36 cellular contexts compared by ENCODE assay signal in genomic region chr13:28131646-28132045, GRCh38. TPM values are rescaled to one million over a fixed set of nuclear protein-coding genes. Genes with fewer than 3 reads are reported as not detected.
"Had no signal": no experiment of that assay in that cellular context is flagged by ENCODE, and none has a peak within 500 bp of the region (broad histone marks: within the 10 kb centered on the region; RNA-seq: fewer than 3 reads in every experiment).

No MANE protein-coding gene starts in this region.

- H3K9me3 ChIP-seq: adrenal gland, ascending aorta, body of pancreas, breast epithelium had no signal

- H3K4me1 ChIP-seq: adrenal gland, ascending aorta, breast epithelium had no signal

- H3K4me3 ChIP-seq: adrenal gland, ascending aorta, body of pancreas, breast epithelium, cardiac muscle cell had no signal

- H3K27ac ChIP-seq: adrenal gland, ascending aorta, body of pancreas, brain microvascular endothelial cell, breast epithelium, cardiac muscle cell had no signal

- H3K36me3 ChIP-seq: adrenal gland, ascending aorta, brain microvascular endothelial cell, breast epithelium, cardiac muscle cell had no signal

- H3K27me3 ChIP-seq: adrenal gland, ascending aorta, body of pancreas, brain microvascular endothelial cell, breast epithelium, cardiac muscle cell had no signal

- ATAC-seq: activated naive CD4-positive, alpha-beta T cell treated with anti-CD3 and anti-CD28 coated beads, Interleukin-2, amount 50 U/mL, for 72 hours; activated naive CD8-positive, alpha-beta T cell treated with anti-CD3 and anti-CD28 coated beads, Interleukin-2, amount 50 U/mL, for 24 hours; activated T-cell treated with anti-CD3 and anti-CD28 coated beads, Interleukin-2, amount 50 U/mL, for 4 hours; activated T-cell treated with anti-CD3 and anti-CD28 coated beads, Interleukin-2, amount 50 U/mL, for 72 hours; activated T-helper 17 cell treated with anti-CD3 and anti-CD28 coated beads, Interleukin-2, amount 50 U/mL, for 72 hours; body of pancreas had no signal

- DNase-seq: activated effector memory CD4-positive, alpha-beta T cell treated with anti-CD3 and anti-CD28 coated beads, Interleukin-2, amount 50 U/mL, for 16 hours; activated effector memory CD4-positive, alpha-beta T cell treated with Interleukin-2 at 50 U/mL for 16 hours; activated gamma-delta T cell; activated gamma-delta T cell treated with Interleukin-2 at 50 U/mL for 16 hours; activated naive CD4-positive, alpha-beta T cell; activated naive CD4-positive, alpha-beta T cell treated with anti-CD3 and anti-CD28 coated beads for 36 hours; activated naive CD4-positive, alpha-beta T cell treated with anti-CD3 and anti-CD28 coated beads, Interleukin-2, amount 10 ng/mL, durations not matched to agents 7 days and 5 days; activated naive CD4-positive, alpha-beta T cell treated with anti-CD3 and anti-CD28 coated beads, Interleukin-2, amount 50 U/mL, for 16 hours; activated naive CD4-positive, alpha-beta T cell treated with Interleukin-2 at 50 U/mL for 16 hours; activated naive CD8-positive, alpha-beta T cell treated with anti-CD3 and anti-CD28 coated beads for 36 hours; activated naive CD8-positive, alpha-beta T cell treated with anti-CD3 and anti-CD28 coated beads, Interleukin-2, amount 10 ng/mL, durations not matched to agents 7 days and 5 days; activated naive CD8-positive, alpha-beta T cell treated with anti-CD3 and anti-CD28 coated beads, Interleukin-2, amount 50 U/mL, for 24 hours; activated T-cell treated with anti-CD3 and anti-CD28 coated beads, Interleukin-2, amount 50 U/mL, for 24 hours; activated T-cell treated with anti-CD3 and anti-CD28 coated beads, Interleukin-2, amount 50 U/mL, for 4 hours; activated T-cell treated with anti-CD3 and anti-CD28 coated beads, Interleukin-2, amount 50 U/mL, for 48 hours; activated T-cell treated with anti-CD3 and anti-CD28 coated beads, Interleukin-2, amount 50 U/mL, for 72 hours; adrenal gland; amniotic stem cell; amygdala; anterior cingulate cortex; aorta; body of pancreas; brain microvascular endothelial cell; caudate nucleus; central memory CD4-positive, alpha-beta T cell; cerebellar nuclear complex had no signal

RNA-seq across cellular contexts. Expression of gene FLT3, which starts 31.3 kb away (rescaled TPM):
- total RNA-seq: activated naive CD4-positive, alpha-beta T cell treated with anti-CD3 and anti-CD28 coated beads for 36 hours; activated naive CD4-positive, alpha-beta T cell treated with anti-CD3 and anti-CD28 coated beads, Interleukin-2, amount 50 U/mL, for 72 hours; activated naive CD8-positive, alpha-beta T cell treated with anti-CD3 and anti-CD28 coated beads, Interleukin-2, amount 10 ng/mL, durations not matched to agents 7 days and 5 days; activated T-helper 1 cell treated with anti-CD3 and anti-CD28 coated beads, Interleukin-12 subunit alpha, Interleukin-12 subunit beta, Interleukin-2, Interleukin-4 antibody, amounts not matched to agents 30 ng/mL and 10 ng/mL and 1 ng/mL, durations not matched to agents 14 hours and 24 hours and 36 hours; activated T-helper 17 cell treated with anti-CD3 and anti-CD28 coated beads, Interleukin-2, amount 50 U/mL, for 72 hours; activated T-helper 2 cell treated with anti-CD3 and anti-CD28 coated beads, Interferon-gamma antibody, Interleukin-2, Interleukin-4, amounts not matched to agents 10 μg/mL and 5 μg/mL and 100 μg/mL, durations not matched to agents 14 hours and 24 hours and 36 hours; ascending aorta; astrocyte; bronchial epithelial cell; chondrocyte had no signal
- polyA plus RNA-seq: cardiac muscle cell had no signal
